ENCODE assay signal across 22 cellular contexts in the genomic region with DNA sequence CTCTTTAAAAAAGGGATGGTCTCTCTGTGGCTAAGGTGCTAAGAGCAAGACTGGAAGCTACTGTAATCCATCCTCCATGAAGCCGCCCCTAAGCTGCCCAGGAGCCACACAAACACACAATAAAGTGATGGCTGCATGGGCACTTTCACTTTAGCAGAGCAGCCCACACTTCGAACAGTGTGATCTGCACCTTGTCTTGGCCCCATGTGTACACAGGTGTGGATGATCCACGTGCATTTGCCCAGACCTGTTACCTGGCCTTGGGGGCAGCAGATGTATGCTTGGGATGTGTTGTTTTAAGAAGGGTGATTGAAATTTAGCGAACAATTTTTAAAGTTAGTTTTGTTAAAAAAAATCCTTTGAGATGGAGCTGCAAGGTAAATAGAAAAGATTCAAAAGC. TPM values are rescaled to one million over a fixed set of nuclear protein-coding genes. Genes with fewer than 3 reads are reported as not detected.
DNase-seq lines count a peak whose midpoint lies in the region; ATAC-seq, FAIRE-seq and TF ChIP-seq lines count a peak whose summit lies in the region.
"Had no signal": no experiment of that assay in that cellular context is flagged by ENCODE, and none has a peak within 500 bp of the region (broad histone marks: within the 10 kb centered on the region; RNA-seq: fewer than 3 reads in every experiment).

No MANE protein-coding gene starts in this region.

- POLR2A ChIA-PET in MCF 10A (lab: Yijun Ruan, JAX): interaction anchor here (0.9 kb wide), 1 partner anchor 9 kb away, joined by 3 read pairs; no protein-coding TSS in a partner anchor
- POLR2A ChIA-PET in PC-9 (lab: Charles Lee; ENCODE audit: unreplicated experiment): no interaction called here
- POLR2A ChIA-PET in activated CD4-positive, alpha-beta T cell treated with anti-CD3 and anti-CD28 coated beads, Interleukin-2, amount 10 ng/mL, durations not matched to agents 7 days and 5 days (lab: Charles Lee): no interaction called here

- ATAC-seq in GM18511 (IDR thresholded peaks at IDR 0.05; ENCODE audit: unreplicated experiment): no peak

- H3K36me3 ChIP-seq in mammary epithelial cell (ENCODE audit: insufficient read depth, low read length): no peaks in the 10 kb centered on the region
- H3K36me3 ChIP-seq in Loucy (ENCODE audit: insufficient read depth, low read length): no peaks in the 10 kb centered on the region
- no peaks in the 10 kb centered on the region for H3K36me3 ChIP-seq in PC-9 (ENCODE audit: low read depth)
- H3K36me3 ChIP-seq: Peyer's patch had no signal

- H3K4me1 Mint-ChIP-seq in MCF 10A (ENCODE audit: insufficient read depth, unreplicated experiment): no peaks in the 10 kb centered on the region
- H3K4me1 Mint-ChIP-seq in activated CD4-positive, alpha-beta T cell treated with anti-CD3 and anti-CD28 coated beads, Interleukin-2, amount 10 ng/mL, durations not matched to agents 7 days and 5 days: no peaks in the 10 kb centered on the region
- H3K4me1 Mint-ChIP-seq: B cell; CD14-positive monocyte; CD8-positive, alpha-beta memory T cell had no signal

- no peak overlapping the region for H3K27ac Mint-ChIP-seq in MCF 10A (ENCODE audit: low read depth, unreplicated experiment)
- H3K27ac Mint-ChIP-seq in activated CD4-positive, alpha-beta T cell treated with anti-CD3 and anti-CD28 coated beads, Interleukin-2, amount 10 ng/mL, durations not matched to agents 7 days and 5 days: no peak overlapping the region
- H3K27ac Mint-ChIP-seq: B cell; CD14-positive monocyte; CD8-positive, alpha-beta memory T cell had no signal

- no peak for TF ChIP-seq CTCF in mammary epithelial cell (conservative IDR thresholded peaks at IDR 0.05 in 1 of 2, IDR thresholded peaks at IDR 0.05 in 1 of 2; ENCODE audit: extremely low read depth in 1 of 2, insufficient read depth in 1 of 2, low read depth in 1 of 2, low read length in 2 of 2)
- no peak for TF ChIP-seq CTCF in MCF 10A (IDR thresholded peaks at IDR 0.05; ENCODE audit: unreplicated experiment)
- no peak for TF ChIP-seq CTCF in Loucy (conservative IDR thresholded peaks at IDR 0.05; ENCODE audit: low read length)
- TF ChIP-seq CTCF in PC-9 (conservative IDR thresholded peaks at IDR 0.05): no peak

- H3K9me3 ChIP-seq in mammary epithelial cell (replicated peaks; ENCODE audit: insufficient read depth, low read length): peaks cover 4% of the 10 kb centered on the region
- peaks cover 14% of the 10 kb centered on the region; the same call in 1 of the 2 replicates for H3K9me3 ChIP-seq in Loucy (ENCODE audit: insufficient read depth, low read depth, low read length)
- H3K9me3 ChIP-seq in PC-9 (ENCODE audit: insufficient read depth, low read depth): peaks cover 19% of the 10 kb centered on the region

- H3F3A ChIP-seq in Loucy (ENCODE audit: low read depth): no peaks in the 10 kb centered on the region
- H3F3A ChIP-seq in PC-9 (ENCODE audit: insufficient read depth, low read depth): no peaks in the 10 kb centered on the region

- H3K9me2 ChIP-seq in Loucy (replicated peaks; ENCODE audit: low read depth, low read length): no peaks in the 10 kb centered on the region
- H3K9me2 ChIP-seq in PC-9 (ENCODE audit: insufficient read depth): no peaks in the 10 kb centered on the region

- H2AFZ ChIP-seq in mammary epithelial cell (ENCODE audit: low read depth, low read length) (peak overlapping the region; percentile 77), Loucy (ENCODE audit: low read length) (no peak overlapping the region), PC-9 (no peak overlapping the region)

- H3K27me3 ChIP-seq in mammary epithelial cell (ENCODE audit: insufficient read depth, low read length) (no peaks in the 10 kb centered on the region), Loucy (ENCODE audit: insufficient read depth, low read length, poor library complexity, severe bottlenecking) (no peaks in the 10 kb centered on the region), PC-9 (ENCODE audit: insufficient read depth, low read depth) (no peaks in the 10 kb centered on the region)
- H3K27me3 ChIP-seq: Peyer's patch had no signal

- no peak overlapping the region for H3K4me3 ChIP-seq in mammary epithelial cell (replicated peaks in 1 of 3; ENCODE audit: insufficient read depth in 1 of 3, low read depth in 2 of 3, low read length in 3 of 3)
- H3K4me3 ChIP-seq in Loucy (ENCODE audit: low read length, poor library complexity, severe bottlenecking): no peak overlapping the region
- H3K4me3 ChIP-seq in PC-9: no peak overlapping the region
- H3K4me3 ChIP-seq: Peyer's patch had no signal

- dilution Hi-C loops in mammary epithelial cell (cut with HindIII; ENCODE audit: low sequenced_read_pairs): no loop called here

- DNase-seq in mammary epithelial cell (no peak), MCF 10A (ENCODE audit: unreplicated experiment) (no peak), PC-9 (no peak), urothelium cell line (ENCODE audit: low spot score) (no peak)
- DNase-seq in activated CD4-positive, alpha-beta T cell treated with anti-CD3 and anti-CD28 coated beads, Interleukin-2, amount 10 ng/mL, durations not matched to agents 7 days and 5 days: no peak
- DNase-seq: Calu3; CD8-positive, alpha-beta memory T cell; NCI-H1092 treated with DMSO at 0.1 percent for 48 hours; NCI-H1694; NCI-H2081; NCI-H2227 treated with DMSO at 0.1 percent for 48 hours; NCI-H526 treated with DMSO at 0.1 percent for 48 hours; Peyer's patch; SHP77 treated with DMSO at 0.1 percent for 48 hours; T-helper 1 cell had no signal

- H3K4me1 ChIP-seq in mammary epithelial cell (ENCODE audit: insufficient read depth, low read length) (peaks cover 10% of the 10 kb centered on the region), Loucy (ENCODE audit: insufficient read depth, low read length, poor library complexity, severe bottlenecking) (no peaks in the 10 kb centered on the region), PC-9 (replicated peaks; ENCODE audit: insufficient read depth) (no peaks in the 10 kb centered on the region)
- H3K4me1 ChIP-seq: Peyer's patch had no signal

- peaks cover 16% of the 10 kb centered on the region for H3K9me3 Mint-ChIP-seq in MCF 10A (ENCODE audit: unreplicated experiment)
- H3K9me3 Mint-ChIP-seq in activated CD4-positive, alpha-beta T cell treated with anti-CD3 and anti-CD28 coated beads, Interleukin-2, amount 10 ng/mL, durations not matched to agents 7 days and 5 days: peaks cover 8% of the 10 kb centered on the region

- WGBS in mammary epithelial cell (ENCODE audit: low coverage, missing lambda C conversion rate): 27% methylated on average over 4 of the region's 4 CpGs

- no peak overlapping the region for H3K4me3 Mint-ChIP-seq in MCF 10A (ENCODE audit: unreplicated experiment)
- no peak overlapping the region for H3K4me3 Mint-ChIP-seq in activated CD4-positive, alpha-beta T cell treated with anti-CD3 and anti-CD28 coated beads, Interleukin-2, amount 10 ng/mL, durations not matched to agents 7 days and 5 days
- H3K4me3 Mint-ChIP-seq: B cell; CD14-positive monocyte; CD8-positive, alpha-beta memory T cell had no signal

- H3K27ac ChIP-seq in mammary epithelial cell (ENCODE audit: insufficient read depth, low read depth, low read length): no peak overlapping the region
- H3K27ac ChIP-seq in PC-9: no peak overlapping the region
- H3K27ac ChIP-seq: Peyer's patch had no signal

- H3K79me2 ChIP-seq in mammary epithelial cell (ENCODE audit: insufficient read depth, low read length) (no peaks in the 10 kb centered on the region), Loucy (ENCODE audit: insufficient read depth, low read length) (no peaks in the 10 kb centered on the region), PC-9 (ENCODE audit: low read depth) (no peaks in the 10 kb centered on the region)

- CTCF ChIA-PET in mammary epithelial cell (lab: Charles Lee; ENCODE audit: low non-redundant PET): no interaction called here
- CTCF ChIA-PET in MCF 10A (lab: Yijun Ruan, JAX): interaction anchor here (0.6 to 2.8 kb wide), 3 partner anchors 9 to 592 kb away, joined by 3 to 13 read pairs (median 3); no protein-coding TSS in a partner anchor
- CTCF ChIA-PET in PC-9 (lab: Charles Lee): no interaction called here
- CTCF ChIA-PET in activated CD4-positive, alpha-beta T cell treated with anti-CD3 and anti-CD28 coated beads, Interleukin-2, amount 10 ng/mL, durations not matched to agents 7 days and 5 days (lab: Charles Lee): no interaction called here

- no peaks in the 10 kb centered on the region for H3K27me3 Mint-ChIP-seq in MCF 10A (ENCODE audit: insufficient read depth, unreplicated experiment)
- H3K27me3 Mint-ChIP-seq in activated CD4-positive, alpha-beta T cell treated with anti-CD3 and anti-CD28 coated beads, Interleukin-2, amount 10 ng/mL, durations not matched to agents 7 days and 5 days: peaks cover 20% of the 10 kb centered on the region

- FAIRE-seq in urothelium cell line (lab: Jason Lieb, UNC): peak; percentile 70
- FAIRE-seq: GM18507, H54 had no signal

- H3K9ac ChIP-seq in mammary epithelial cell (ENCODE audit: insufficient read depth, low read length): no peak overlapping the region
- H3K9ac ChIP-seq in Loucy (ENCODE audit: low read depth, low read length, poor library complexity, severe bottlenecking): no peak overlapping the region

- H3K4me2 ChIP-seq in mammary epithelial cell (ENCODE audit: insufficient read depth, low read depth, low read length) (peak overlapping the region; percentile 20), Loucy (ENCODE audit: low read depth, low read length, poor library complexity, severe bottlenecking) (peak overlapping the region; percentile 7), PC-9 (0 out of 2 replicates have a peak overlapping the region, but pooled peaks have one; percentile 8)

- in situ Hi-C loops in mammary epithelial cell (cut with MboI; ENCODE audit: low sequenced_read_pairs in 2 of 2): loop anchor here (10.0 to 25.0 kb wide), 2 partner anchors 191 to 318 kb away; no protein-coding TSS in a partner anchor

- H4K20me1 ChIP-seq in mammary epithelial cell (ENCODE audit: insufficient read depth, low read length): no peaks in the 10 kb centered on the region
- H4K20me1 ChIP-seq in Loucy (ENCODE audit: insufficient read depth, low read length, poor library complexity, severe bottlenecking): no peaks in the 10 kb centered on the region
- H4K20me1 ChIP-seq in PC-9 (ENCODE audit: insufficient read depth): no peaks in the 10 kb centered on the region

- intact Hi-C loops in mammary epithelial cell (cut with micrococcal nuclease) (no loop called here), MCF 10A (cut with micrococcal nuclease) (no loop called here), PC-9 (cut with micrococcal nuclease; ENCODE audit: unreplicated experiment) (no loop called here)

- BruUV-seq in mammary epithelial cell (replicated peaks; lab: Mats Ljungman, UMichigan) (no TSS peak), MCF 10A (replicated peaks; lab: Mats Ljungman, UMichigan) (no TSS peak), PC-9 (replicated peaks; lab: Mats Ljungman, UMichigan) (no TSS peak)

- no peaks in the 10 kb centered on the region for H3K36me3 Mint-ChIP-seq in MCF 10A (ENCODE audit: insufficient read depth, unreplicated experiment)
- peaks cover 3% of the 10 kb centered on the region for H3K36me3 Mint-ChIP-seq in activated CD4-positive, alpha-beta T cell treated with anti-CD3 and anti-CD28 coated beads, Interleukin-2, amount 10 ng/mL, durations not matched to agents 7 days and 5 days (ENCODE audit: low read depth)
- H3K36me3 Mint-ChIP-seq: CD14-positive monocyte had no signal

RNA-seq across cellular contexts. Expression of a gene that starts 39.9 kb away (rescaled TPM):
- total RNA-seq in mammary epithelial cell: 1 to 10 TPM in 1 of 2 donors, under 1 TPM in 1; 0.19 to 1.5 TPM
- polyA plus RNA-seq in mammary epithelial cell: 0.17 TPM
- polyA minus RNA-seq in mammary epithelial cell: not detected
- total RNA-seq in MCF 10A (2022): 0.66 and 0.86 TPM in 2 replicates
- 2.8 and 2.9 TPM in 2 replicates for total RNA-seq in PC-9 (2021)
- total RNA-seq in activated CD4-positive, alpha-beta T cell treated with anti-CD3 and anti-CD28 coated beads, Interleukin-2, amount 10 ng/mL, durations not matched to agents 7 days and 5 days: under 1 TPM in 1 of 2 experiments, not detected in 1; 0.32 TPM
- total RNA-seq: CD8-positive, alpha-beta memory T cell; NCI-H460 had no signal
- polyA plus RNA-seq: CD14-positive monocyte; CD8-positive, alpha-beta memory T cell had no signal
